Comparison of ENCODE assay signal across 8 cellular contexts in the genomic region with DNA sequence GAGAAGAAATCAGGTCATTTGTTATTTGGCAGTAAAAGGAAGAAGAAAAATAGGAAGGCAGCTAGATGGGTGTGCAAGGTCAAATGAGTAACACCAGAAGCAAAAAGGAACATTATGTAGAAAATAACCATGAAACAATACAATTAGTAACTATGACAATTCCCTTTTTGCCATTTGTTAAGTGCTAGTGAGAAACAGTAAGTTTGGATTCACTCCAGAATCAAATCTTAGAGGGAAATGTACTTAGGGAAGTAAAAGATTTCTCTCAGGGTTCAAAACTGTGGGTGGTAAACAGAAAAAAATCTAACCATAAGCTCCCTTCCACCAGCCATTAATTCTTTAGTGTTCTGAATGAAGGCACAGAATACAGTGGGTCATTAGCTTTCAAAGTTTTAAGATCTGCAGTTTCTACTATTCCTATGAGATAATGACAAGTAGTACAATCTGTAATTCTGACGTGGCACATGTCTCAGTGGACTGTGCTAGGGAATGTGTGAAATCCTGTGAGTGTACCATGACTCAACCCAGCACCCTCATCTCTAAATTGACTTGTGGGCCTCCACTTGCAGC. TPM values are rescaled to one million over a fixed set of nuclear protein-coding genes. Genes with fewer than 3 reads are reported as not detected.
DNase-seq lines count a peak whose midpoint lies in the region; ATAC-seq and TF ChIP-seq lines count a peak whose summit lies in the region.

No MANE protein-coding gene starts in this region.

- H3K4me3 Mint-ChIP-seq in naive thymus-derived CD8-positive, alpha-beta T cell = peak overlapping the region in 2 of 10 donors; percentile 10 to 37

- H3K4me1 ChIP-seq in esophagus squamous epithelium = peaks cover 26 to 76% (median 28%) of the 10 kb centered on the region in 3 donors

- ATAC-seq in GM19351 (IDR thresholded peaks at IDR 0.05; ENCODE audit: unreplicated experiment) (peak; percentile 78), GM19463 (IDR thresholded peaks at IDR 0.05; ENCODE audit: unreplicated experiment) (no peak)
- no peak for ATAC-seq in naive thymus-derived CD8-positive, alpha-beta T cell

- no peak overlapping the region for H3K4me3 ChIP-seq in esophagus squamous epithelium

- H3K27me3 ChIP-seq in esophagus squamous epithelium = no peaks in the 10 kb centered on the region

- no peaks in the 10 kb centered on the region for H3K9me3 Mint-ChIP-seq in naive thymus-derived CD8-positive, alpha-beta T cell

- no peak for TF ChIP-seq POLR2A in esophagus squamous epithelium (IDR thresholded peaks at IDR 0.05)

- 0 to 14% methylated on average over 1 of the region's 1 CpG for WGBS in esophagus squamous epithelium, 2 donors

- peak; percentile 92 for DNase-seq in NCI-H226
- DNase-seq in esophagus squamous epithelium (lab: John Stamatoyannopoulos, UW) = no peak
- DNase-seq in pulmonary artery endothelial cell (ENCODE audit: low read depth, low spot score) = peak; percentile 74
- no peak for DNase-seq in NCI-H2196 (lab: John Stamatoyannopoulos, UW; ENCODE audit: unreplicated experiment)
- DNase-seq in NCI-H1694 (lab: John Stamatoyannopoulos, UW) = no peak
- DNase-seq in naive thymus-derived CD8-positive, alpha-beta T cell = no peak

- peak overlapping the region in 3 of 4 donors; percentile 55 to 72 (median 59) for H3K27ac ChIP-seq in esophagus squamous epithelium

- intact Hi-C loops in esophagus squamous epithelium (cut with DNase I) = no loop called here

- H3K27me3 Mint-ChIP-seq in naive thymus-derived CD8-positive, alpha-beta T cell = no peaks in the 10 kb centered on the region

- no peaks in the 10 kb centered on the region for H3K9me3 ChIP-seq in esophagus squamous epithelium

- H3K4me1 Mint-ChIP-seq in naive thymus-derived CD8-positive, alpha-beta T cell = peaks cover 34 to 89% (median 80%) of the 10 kb centered on the region in 4 donors

- H3K36me3 ChIP-seq in esophagus squamous epithelium = no peaks in the 10 kb centered on the region

- peaks cover 0 to 6% (median 0%) of the 10 kb centered on the region in 3 donors for H3K36me3 Mint-ChIP-seq in naive thymus-derived CD8-positive, alpha-beta T cell

- no peak for TF ChIP-seq CTCF in esophagus squamous epithelium (IDR thresholded peaks at IDR 0.05)

- POLR2A ChIA-PET in naive thymus-derived CD8-positive, alpha-beta T cell (lab: Charles Lee) = interaction anchor here (0.5 to 0.9 kb wide), 3 partner anchors 14 to 375 kb away, joined by 3 to 4 read pairs (median 3); no protein-coding TSS in a partner anchor

- H3K27ac Mint-ChIP-seq in naive thymus-derived CD8-positive, alpha-beta T cell = peak overlapping the region in 3 of 10 donors; percentile 4 to 46 (median 26)

RNA-seq across cellular contexts. Expression of gene REPS1, which starts 17.1 kb away (rescaled TPM):
- 10 to 100 TPM; 30.8 to 60.3 (median 43.2) TPM for total RNA-seq in esophagus squamous epithelium
- 33.4 and 35.6 TPM in 2 replicates for total RNA-seq in pulmonary artery endothelial cell
- 10 to 100 TPM; 69.9 to 70.0 TPM for total RNA-seq in naive thymus-derived CD8-positive, alpha-beta T cell
- 10 to 100 TPM; 19.4 to 45.3 (median 28.4) TPM for polyA plus RNA-seq in naive thymus-derived CD8-positive, alpha-beta T cell

RNA-seq across cellular contexts. Expression of gene ABRACL, which starts 57.6 kb away (rescaled TPM):
- total RNA-seq in esophagus squamous epithelium (10 to 100 TPM; 18.7 to 81.6 (median 25.7) TPM), pulmonary artery endothelial cell (75.4 and 92.9 TPM in 2 replicates)
- total RNA-seq in naive thymus-derived CD8-positive, alpha-beta T cell = 100 to 1,000 TPM; 105 to 112 TPM
- polyA plus RNA-seq in naive thymus-derived CD8-positive, alpha-beta T cell = 100 to 1,000 TPM; 210 to 228 (median 217) TPM

Comparison
In these comparisons a context has a peak if more than half of its experiments do, and no peak if none do; other contexts are left out.
1. DNase-seq: peak in NCI-H226 (single experiment) and pulmonary artery endothelial cell (single experiment); none in esophagus squamous epithelium (single experiment), NCI-H2196 (single experiment), NCI-H1694 (single experiment) and naive thymus-derived CD8-positive, alpha-beta T cell (0 of 10).